ENCODE assay signal across 1 cellular context in the genomic region with DNA sequence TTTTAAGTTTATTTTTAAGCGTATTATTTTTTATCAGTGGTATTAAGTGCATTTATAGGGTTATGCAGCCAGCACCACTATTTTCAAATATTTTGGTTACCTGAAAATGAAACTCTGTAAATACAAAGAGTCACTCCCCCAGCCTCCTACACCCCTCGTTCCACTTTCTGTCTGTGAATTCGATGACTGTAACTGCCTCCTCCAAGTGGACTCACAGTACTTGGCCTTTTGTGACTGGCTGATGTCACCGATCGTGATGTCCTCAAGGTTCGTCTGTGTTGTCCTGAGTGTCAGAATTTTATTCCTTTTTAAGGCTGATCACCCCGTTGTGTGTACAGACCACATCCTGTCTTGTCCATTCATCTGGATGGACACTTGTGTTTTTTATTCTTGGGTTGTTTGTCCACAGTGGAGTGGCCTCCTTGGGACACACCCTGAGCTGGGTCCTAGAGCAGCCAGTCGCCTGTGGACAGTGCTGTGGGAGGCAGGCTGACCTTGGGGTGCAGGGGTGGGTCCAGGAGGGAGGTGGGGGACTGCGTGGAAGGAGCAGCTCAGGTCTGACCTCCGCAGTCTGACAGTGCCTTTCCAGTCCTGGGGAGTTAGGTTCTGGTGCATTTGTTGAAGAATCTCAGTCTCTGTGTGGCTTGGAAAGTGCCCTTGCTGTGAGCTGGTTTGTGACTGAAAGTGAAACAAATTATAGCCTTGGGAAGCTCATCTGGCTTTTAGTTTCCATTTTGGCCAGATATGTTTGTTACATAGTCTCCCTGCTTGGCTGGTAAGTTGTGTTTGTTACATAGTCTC.
TF ChIP-seq lines count a peak whose summit lies in the region.

No MANE protein-coding gene starts in this region.

TF ChIP-seq in K562, 482 proteins besides CTCF, POLR2A, EP300 and RAD21:
- TF ChIP-seq HDAC3 (IDR thresholded peaks at IDR 0.05; ENCODE audit: borderline replicate concordance, partially characterized antibody) = no peak
- no peak for TF ChIP-seq FOXK1 (CRISPR knock-in tag; IDR thresholded peaks at IDR 0.05; ENCODE audit: borderline replicate concordance)
- no peak for TF ChIP-seq BRD4 (IDR thresholded peaks at IDR 0.05)
- no peak for TF ChIP-seq ZNF146 (CRISPR knock-in tag; IDR thresholded peaks at IDR 0.05; ENCODE audit: unreplicated experiment)
- TF ChIP-seq ZNF143 (CRISPR knock-in tag; IDR thresholded peaks at IDR 0.05) = no peak
- no peak for TF ChIP-seq C11orf30 (IDR thresholded peaks at IDR 0.05; ENCODE audit: low read depth)
- no peak for TF ChIP-seq SLC30A9 (CRISPR knock-in tag; IDR thresholded peaks at IDR 0.05)
- no peak for TF ChIP-seq MTA3 (IDR thresholded peaks at IDR 0.05; ENCODE audit: borderline replicate concordance)
- TF ChIP-seq, protein P1, sequence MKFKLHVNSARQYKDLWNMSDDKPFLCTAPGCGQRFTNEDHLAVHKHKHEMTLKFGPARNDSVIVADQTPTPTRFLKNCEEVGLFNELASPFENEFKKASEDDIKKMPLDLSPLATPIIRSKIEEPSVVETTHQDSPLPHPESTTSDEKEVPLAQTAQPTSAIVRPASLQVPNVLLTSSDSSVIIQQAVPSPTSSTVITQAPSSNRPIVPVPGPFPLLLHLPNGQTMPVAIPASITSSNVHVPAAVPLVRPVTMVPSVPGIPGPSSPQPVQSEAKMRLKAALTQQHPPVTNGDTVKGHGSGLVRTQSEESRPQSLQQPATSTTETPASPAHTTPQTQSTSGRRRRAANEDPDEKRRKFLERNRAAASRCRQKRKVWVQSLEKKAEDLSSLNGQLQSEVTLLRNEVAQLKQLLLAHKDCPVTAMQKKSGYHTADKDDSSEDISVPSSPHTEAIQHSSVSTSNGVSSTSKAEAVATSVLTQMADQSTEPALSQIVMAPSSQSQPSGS (CRISPR knock-in tag; IDR thresholded peaks at IDR 0.05) = no peak
- TF ChIP-seq RERE (CRISPR knock-in tag; IDR thresholded peaks at IDR 0.05; ENCODE audit: borderline replicate concordance) = no peak
- no peak for TF ChIP-seq MLX (CRISPR knock-in tag; conservative IDR thresholded peaks at IDR 0.05)
- TF ChIP-seq JUND (IDR thresholded peaks at IDR 0.05; ENCODE audit: borderline replicate concordance, low read depth, low read length) = no peak
- TF ChIP-seq JUND (tag; IDR thresholded peaks at IDR 0.05; ENCODE audit: borderline replicate concordance, low read depth, low read length) = no peak
- no peak for TF ChIP-seq GATA2 (CRISPR knock-in tag; IDR thresholded peaks at IDR 0.05)
- TF ChIP-seq, protein P2, sequence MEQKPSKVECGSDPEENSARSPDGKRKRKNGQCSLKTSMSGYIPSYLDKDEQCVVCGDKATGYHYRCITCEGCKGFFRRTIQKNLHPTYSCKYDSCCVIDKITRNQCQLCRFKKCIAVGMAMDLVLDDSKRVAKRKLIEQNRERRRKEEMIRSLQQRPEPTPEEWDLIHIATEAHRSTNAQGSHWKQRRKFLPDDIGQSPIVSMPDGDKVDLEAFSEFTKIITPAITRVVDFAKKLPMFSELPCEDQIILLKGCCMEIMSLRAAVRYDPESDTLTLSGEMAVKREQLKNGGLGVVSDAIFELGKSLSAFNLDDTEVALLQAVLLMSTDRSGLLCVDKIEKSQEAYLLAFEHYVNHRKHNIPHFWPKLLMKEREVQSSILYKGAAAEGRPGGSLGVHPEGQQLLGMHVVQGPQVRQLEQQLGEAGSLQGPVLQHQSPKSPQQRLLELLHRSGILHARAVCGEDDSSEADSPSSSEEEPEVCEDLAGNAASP (IDR thresholded peaks at IDR 0.05) = no peak
- no peak for TF ChIP-seq ZNF212 (CRISPR knock-in tag; IDR thresholded peaks at IDR 0.05)
- TF ChIP-seq CAMTA2 (CRISPR knock-in tag; conservative IDR thresholded peaks at IDR 0.05) = no peak
- TF ChIP-seq NONO (IDR thresholded peaks at IDR 0.05; ENCODE audit: low read depth in 2 of 2, low read length in 1 of 2) = no peak
- TF ChIP-seq, protein P3, sequence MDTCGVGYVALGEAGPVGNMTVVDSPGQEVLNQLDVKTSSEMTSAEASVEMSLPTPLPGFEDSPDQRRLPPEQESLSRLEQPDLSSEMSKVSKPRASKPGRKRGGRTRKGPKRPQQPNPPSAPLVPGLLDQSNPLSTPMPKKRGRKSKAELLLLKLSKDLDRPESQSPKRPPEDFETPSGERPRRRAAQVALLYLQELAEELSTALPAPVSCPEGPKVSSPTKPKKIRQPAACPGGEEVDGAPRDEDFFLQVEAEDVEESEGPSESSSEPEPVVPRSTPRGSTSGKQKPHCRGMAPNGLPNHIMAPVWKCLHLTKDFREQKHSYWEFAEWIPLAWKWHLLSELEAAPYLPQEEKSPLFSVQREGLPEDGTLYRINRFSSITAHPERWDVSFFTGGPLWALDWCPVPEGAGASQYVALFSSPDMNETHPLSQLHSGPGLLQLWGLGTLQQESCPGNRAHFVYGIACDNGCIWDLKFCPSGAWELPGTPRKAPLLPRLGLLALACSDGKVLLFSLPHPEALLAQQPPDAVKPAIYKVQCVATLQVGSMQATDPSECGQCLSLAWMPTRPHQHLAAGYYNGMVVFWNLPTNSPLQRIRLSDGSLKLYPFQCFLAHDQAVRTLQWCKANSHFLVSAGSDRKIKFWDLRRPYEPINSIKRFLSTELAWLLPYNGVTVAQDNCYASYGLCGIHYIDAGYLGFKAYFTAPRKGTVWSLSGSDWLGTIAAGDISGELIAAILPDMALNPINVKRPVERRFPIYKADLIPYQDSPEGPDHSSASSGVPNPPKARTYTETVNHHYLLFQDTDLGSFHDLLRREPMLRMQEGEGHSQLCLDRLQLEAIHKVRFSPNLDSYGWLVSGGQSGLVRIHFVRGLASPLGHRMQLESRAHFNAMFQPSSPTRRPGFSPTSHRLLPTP (IDR thresholded peaks at IDR 0.05; ENCODE audit: borderline replicate concordance, extremely low read depth, insufficient read length) = no peak
